Comparison of ENCODE assay signal across 10 cellular contexts in the genomic region with DNA sequence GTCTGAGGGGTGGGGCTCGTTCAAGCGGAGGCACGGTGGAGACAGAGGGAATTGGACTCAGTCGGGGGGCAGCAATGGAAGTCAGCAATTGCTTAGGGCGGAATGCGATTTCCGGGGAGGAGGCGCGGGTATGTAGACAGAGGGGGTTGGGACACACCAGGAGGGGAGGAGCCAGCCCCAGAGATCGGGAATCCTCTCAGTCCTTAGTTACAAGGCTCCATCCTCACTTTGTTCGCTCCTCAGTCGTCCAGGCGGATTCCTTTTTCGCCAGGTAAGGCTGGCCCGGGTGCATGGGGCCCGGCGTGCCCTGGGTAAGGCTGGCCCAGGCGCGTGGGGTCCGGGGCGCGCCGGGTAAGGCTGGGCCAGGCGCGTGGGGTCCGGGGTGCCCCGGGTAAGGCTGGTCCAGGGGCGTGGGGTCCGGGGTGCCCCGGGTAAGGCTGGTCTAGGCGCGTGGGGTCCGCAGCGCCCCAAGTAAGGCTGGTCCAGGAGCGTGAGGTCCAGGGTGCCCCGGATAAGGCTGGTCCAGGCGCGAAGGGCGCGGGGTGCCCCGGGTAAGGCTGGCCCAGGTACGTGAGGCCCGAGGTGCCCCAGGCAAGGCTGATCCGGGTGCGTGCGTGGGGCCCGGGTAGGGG. TPM values are rescaled to one million over a fixed set of nuclear protein-coding genes. Genes with fewer than 3 reads are reported as not detected.
DNase-seq lines count a peak whose midpoint lies in the region; ATAC-seq and TF ChIP-seq lines count a peak whose summit lies in the region.
"Had no signal": no experiment of that assay in that cellular context is flagged by ENCODE, and none has a peak within 500 bp of the region (broad histone marks: within the 10 kb centered on the region; RNA-seq: fewer than 3 reads in every experiment).

A gene with protein sequence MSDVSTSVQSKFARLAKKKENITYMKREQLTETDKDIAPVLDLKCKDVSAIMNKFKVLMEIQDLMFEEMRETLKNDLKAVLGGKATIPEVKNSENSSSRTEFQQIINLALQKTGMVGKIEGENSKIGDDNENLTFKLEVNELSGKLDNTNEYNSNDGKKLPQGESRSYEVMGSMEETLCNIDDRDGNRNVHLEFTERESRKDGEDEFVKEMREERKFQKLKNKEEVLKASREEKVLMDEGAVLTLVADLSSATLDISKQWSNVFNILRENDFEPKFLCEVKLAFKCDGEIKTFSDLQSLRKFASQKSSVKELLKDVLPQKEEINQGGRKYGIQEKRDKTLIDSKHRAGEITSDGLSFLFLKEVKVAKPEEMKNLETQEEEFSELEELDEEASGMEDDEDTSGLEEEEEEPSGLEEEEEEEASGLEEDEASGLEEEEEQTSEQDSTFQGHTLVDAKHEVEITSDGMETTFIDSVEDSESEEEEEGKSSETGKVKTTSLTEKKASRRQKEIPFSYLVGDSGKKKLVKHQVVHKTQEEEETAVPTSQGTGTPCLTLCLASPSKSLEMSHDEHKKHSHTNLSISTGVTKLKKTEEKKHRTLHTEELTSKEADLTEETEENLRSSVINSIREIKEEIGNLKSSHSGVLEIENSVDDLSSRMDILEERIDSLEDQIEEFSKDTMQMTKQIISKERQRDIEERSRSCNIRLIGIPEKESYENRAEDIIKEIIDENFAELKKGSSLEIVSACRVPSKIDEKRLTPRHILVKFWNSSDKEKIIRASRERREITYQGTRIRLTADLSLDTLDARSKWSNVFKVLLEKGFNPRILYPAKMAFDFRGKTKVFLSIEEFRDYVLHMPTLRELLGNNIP (plus strand): TSS at position 199 of the 632 bp plus-strand sequence. CDS start 11,780 bp downstream, outside the sequence.

- TF ChIP-seq CTCF in GM20000 (IDR thresholded peaks at IDR 0.05; ENCODE audit: extremely low read depth, missing control alignments) (no peak), foreskin fibroblast (IDR thresholded peaks at IDR 0.05; ENCODE audit: low read depth, low read length) (no peak)

- H3K36me3 Mint-ChIP-seq in activated naive CD8-positive, alpha-beta T cell treated with anti-CD3 and anti-CD28 coated beads, Interleukin-2, amount 10 ng/mL, durations not matched to agents 7 days and 5 days, result peaks cover 3% of the 10 kb centered on the region

- DNase-seq in GM20000 (ENCODE audit: low spot score) (peak; percentile 14), iPS-NIHi7 (ENCODE audit: extremely low spot score) (peak; percentile 95), sciatic nerve (ENCODE audit: low spot score) (peak; percentile 69), foreskin fibroblast (no peak)
- no peak for DNase-seq in activated naive CD8-positive, alpha-beta T cell treated with anti-CD3 and anti-CD28 coated beads, Interleukin-2, amount 10 ng/mL, durations not matched to agents 7 days and 5 days
- DNase-seq: stimulated activated naive CD4-positive, alpha-beta T cell had no signal

- peak within 1 kb of the TSS; percentile 44 for H3K4me3 Mint-ChIP-seq in activated naive CD8-positive, alpha-beta T cell treated with anti-CD3 and anti-CD28 coated beads, Interleukin-2, amount 10 ng/mL, durations not matched to agents 7 days and 5 days

- H3K4me3 ChIP-seq in foreskin fibroblast (ENCODE audit: low read depth in 1 of 2, low read length in 2 of 2), result peak within 1 kb of the TSS in 1 of 2 donors; percentile 22

- no peak for ATAC-seq in activated naive CD8-positive, alpha-beta T cell treated with anti-CD3 and anti-CD28 coated beads, Interleukin-2, amount 10 ng/mL, durations not matched to agents 7 days and 5 days (ENCODE audit: low read depth)
- ATAC-seq in sciatic nerve, result peak; percentile 83
- ATAC-seq in HG03045 (IDR thresholded peaks at IDR 0.05; ENCODE audit: unreplicated experiment), result no peak
- no peak for ATAC-seq in GM18498 (IDR thresholded peaks at IDR 0.05; ENCODE audit: unreplicated experiment)
- no peak for ATAC-seq in GM21825 (IDR thresholded peaks at IDR 0.05; ENCODE audit: unreplicated experiment)
- ATAC-seq: Panc1 had no signal

- H3K27ac Mint-ChIP-seq in activated naive CD8-positive, alpha-beta T cell treated with anti-CD3 and anti-CD28 coated beads, Interleukin-2, amount 10 ng/mL, durations not matched to agents 7 days and 5 days, result no peak within 1 kb of the TSS

- no peaks in the 10 kb centered on the region for H3K9me3 Mint-ChIP-seq in activated naive CD8-positive, alpha-beta T cell treated with anti-CD3 and anti-CD28 coated beads, Interleukin-2, amount 10 ng/mL, durations not matched to agents 7 days and 5 days

- POLR2A ChIA-PET in activated naive CD8-positive, alpha-beta T cell treated with anti-CD3 and anti-CD28 coated beads, Interleukin-2, amount 10 ng/mL, durations not matched to agents 7 days and 5 days (lab: Charles Lee), result no interaction called here

- H3K4me1 Mint-ChIP-seq in activated naive CD8-positive, alpha-beta T cell treated with anti-CD3 and anti-CD28 coated beads, Interleukin-2, amount 10 ng/mL, durations not matched to agents 7 days and 5 days, result peaks cover 4% of the 10 kb centered on the region

- peaks cover 38% of the 10 kb centered on the region for H3K27me3 Mint-ChIP-seq in activated naive CD8-positive, alpha-beta T cell treated with anti-CD3 and anti-CD28 coated beads, Interleukin-2, amount 10 ng/mL, durations not matched to agents 7 days and 5 days

- intact Hi-C loops in sciatic nerve (cut with DNase I), result no loop called here

RNA-seq across cellular contexts. Expression of the gene that starts here (rescaled TPM):
- not detected for total RNA-seq in activated naive CD8-positive, alpha-beta T cell treated with anti-CD3 and anti-CD28 coated beads, Interleukin-2, amount 10 ng/mL, durations not matched to agents 7 days and 5 days
- 7.2 TPM for total RNA-seq in sciatic nerve

Comparison
In these comparisons a context has a peak if more than half of its experiments do, and no peak if none do; other contexts are left out.
1. DNase-seq: peak in GM20000 (single experiment), iPS-NIHi7 (single experiment) and sciatic nerve (single experiment); none in activated naive CD8-positive, alpha-beta T cell treated with anti-CD3 and anti-CD28 coated beads, Interleukin-2, amount 10 ng/mL, durations not matched to agents 7 days and 5 days (single experiment) and foreskin fibroblast (0 of 2).